In genomic region chrY:7957773-7958172, GRCh38 we compare ENCODE assay signal across 14 cellular contexts.
A peak's percentile ranks its signal among the peaks of the same experiment; 100 is the strongest.
DNase-seq lines count a peak whose midpoint lies in the region; ATAC-seq and TF ChIP-seq lines count a peak whose summit lies in the region.
"Had no signal": no experiment of that assay in that cellular context is flagged by ENCODE, and none has a peak within 500 bp of the region (broad histone marks: within the 10 kb centered on the region; RNA-seq: fewer than 3 reads in every experiment).

No MANE protein-coding gene starts in this region.

- H3K27ac ChIP-seq in tibial nerve (no peak overlapping the region), suprapubic skin (no peak overlapping the region)
- H3K27ac ChIP-seq: A549, C4-2B had no signal

- H3K36me3 ChIP-seq in tibial nerve: no peaks in the 10 kb centered on the region
- no peaks in the 10 kb centered on the region for H3K36me3 ChIP-seq in suprapubic skin
- H3K36me3 ChIP-seq: BE2C had no signal

- no peaks in the 10 kb centered on the region for H3K4me1 ChIP-seq in tibial nerve
- H3K4me1 ChIP-seq in suprapubic skin: no peaks in the 10 kb centered on the region
- H3K4me1 ChIP-seq: A549, BE2C had no signal

- H3K27me3 ChIP-seq in tibial nerve (no peaks in the 10 kb centered on the region), suprapubic skin (no peaks in the 10 kb centered on the region)
- H3K27me3 ChIP-seq: BE2C had no signal

- no peak for TF ChIP-seq POLR2A in tibial nerve (IDR thresholded peaks at IDR 0.05)
- TF ChIP-seq POLR2A in suprapubic skin (IDR thresholded peaks at IDR 0.05): no peak

- TF ChIP-seq EP300 in tibial nerve (IDR thresholded peaks at IDR 0.05): no peak
- no peak for TF ChIP-seq EP300 in suprapubic skin (IDR thresholded peaks at IDR 0.05)

- H3K9me3 ChIP-seq in tibial nerve (no peaks in the 10 kb centered on the region), suprapubic skin (no peaks in the 10 kb centered on the region)
- H3K9me3 ChIP-seq: A549, BE2C had no signal

- H3K4me3 ChIP-seq in epithelial cell of proximal tubule (ENCODE audit: low read depth, low read length): no peak overlapping the region
- no peak overlapping the region for H3K4me3 ChIP-seq in tibial nerve
- H3K4me3 ChIP-seq in suprapubic skin: no peak overlapping the region
- H3K4me3 ChIP-seq: A549 had no signal

- ATAC-seq in left lobe of liver: peak; percentile 79
- no peak for ATAC-seq in HG03571 (IDR thresholded peaks at IDR 0.05; ENCODE audit: unreplicated experiment)
- ATAC-seq in HG03175 (IDR thresholded peaks at IDR 0.05; ENCODE audit: unreplicated experiment): no peak
- ATAC-seq: A549 had no signal

- 70% methylated on average over 4 of the region's 4 CpGs; no CpG with 5 or more reads in 1 of the 2 donors for WGBS in tibial nerve, 2 donors
- WGBS in suprapubic skin: no CpG with 5 or more reads among the region's 4 CpGs

- DNase-seq in NCI-H69 (lab: John Stamatoyannopoulos, UW): peak; percentile 51
- DNase-seq in epithelial cell of proximal tubule (ENCODE audit: low read depth): peak; percentile 32
- peak; percentile 40 for DNase-seq in left lobe of liver (ENCODE audit: low spot score)
- no peak for DNase-seq in tibial nerve (ENCODE audit: low spot score in 2 of 2)
- no peak for DNase-seq in suprapubic skin (ENCODE audit: low spot score in 2 of 2)
- DNase-seq: BE2C; CD4-positive, alpha-beta memory T cell; GF-D8; GOT3; H9 had no signal

- TF ChIP-seq CTCF in epithelial cell of proximal tubule (conservative IDR thresholded peaks at IDR 0.05; ENCODE audit: low read depth, low read length) (no peak), tibial nerve (IDR thresholded peaks at IDR 0.05) (no peak), suprapubic skin (IDR thresholded peaks at IDR 0.05) (no peak)

Comparison
In these comparisons a context has a peak if more than half of its experiments do, and no peak if none do; other contexts are left out.
1. DNase-seq: peak in NCI-H69 (single experiment), epithelial cell of proximal tubule (single experiment) and left lobe of liver (single experiment); none in tibial nerve (0 of 2) and suprapubic skin (0 of 2).